In genomic region chr1:228490120-228491078, GRCh38 we compare ENCODE assay signal across 1 cellular context.
TF ChIP-seq lines count a peak whose summit lies in the region.

No MANE protein-coding gene starts in this region.

TF ChIP-seq in K562, 482 proteins besides CTCF, POLR2A, EP300 and RAD21 (continued from another document and continues in another):
- TF ChIP-seq ZBTB9 (CRISPR knock-in tag; IDR thresholded peaks at IDR 0.05) (peak; percentile 80), ZNF134 (CRISPR knock-in tag; conservative IDR thresholded peaks at IDR 0.05) (0 out of 2 replicates have a peak, but pooled peaks have one; percentile 27), ZBTB26 (CRISPR knock-in tag; IDR thresholded peaks at IDR 0.05) (peak; percentile 36; the same call in 1 of the 2 replicates), PATZ1 (CRISPR knock-in tag; IDR thresholded peaks at IDR 0.05; ENCODE audit: borderline replicate concordance) (0 out of 2 replicates have a peak, but pooled peaks have one; percentile 58), HOXB6 (CRISPR knock-in tag; IDR thresholded peaks at IDR 0.05; ENCODE audit: borderline replicate concordance) (0 out of 2 replicates have a peak, but pooled peaks have one; percentile 14), FOSL1 (tag; conservative IDR thresholded peaks at IDR 0.05) (peak; percentile 45; the same call in 1 of the 2 replicates), NR2C1 (IDR thresholded peaks at IDR 0.05) (no peak), NR2C1 (tag; IDR thresholded peaks at IDR 0.05) (peak; percentile 71), ZNF12 (CRISPR knock-in tag; IDR thresholded peaks at IDR 0.05) (no peak), JUND (IDR thresholded peaks at IDR 0.05; ENCODE audit: borderline replicate concordance, low read depth, low read length) (peak; percentile 96), JUND (tag; IDR thresholded peaks at IDR 0.05; ENCODE audit: borderline replicate concordance, low read depth, low read length) (peak; percentile 74; the same call in 2 of the 3 replicates), ZKSCAN3 (CRISPR knock-in tag; IDR thresholded peaks at IDR 0.05) (no peak), MITF (IDR thresholded peaks at IDR 0.05) (peak; percentile 49; the same call in 1 of the 2 replicates), REST (CRISPR knock-in tag; IDR thresholded peaks at IDR 0.05; ENCODE audit: low read depth) (peak; percentile 81; the same call in 1 of the 2 replicates), ZNF740 (CRISPR knock-in tag; IDR thresholded peaks at IDR 0.05) (peak; percentile 34; the same call in 1 of the 2 replicates), ZNF740 (tag; IDR thresholded peaks at IDR 0.05) (peak in 1 of 2 experiments; percentile 65; a peak in 1 of 4 replicates), PTRF (tag; IDR thresholded peaks at IDR 0.05) (peak; percentile 79), ZNF316 (IDR thresholded peaks at IDR 0.05) (peak; percentile 72; the same call in 1 of the 2 replicates), ID3 (CRISPR knock-in tag; IDR thresholded peaks at IDR 0.05) (no peak), ID3 (tag; IDR thresholded peaks at IDR 0.05) (peak; percentile 93), ZNF384 (IDR thresholded peaks at IDR 0.05; ENCODE audit: low read depth, low read length) (no peak), ZNF766 (CRISPR knock-in tag; conservative IDR thresholded peaks at IDR 0.05) (peak; percentile 96), NFRKB (IDR thresholded peaks at IDR 0.05; ENCODE audit: low read depth) (peak; percentile 81), ZFP1 (CRISPR knock-in tag; IDR thresholded peaks at IDR 0.05) (0 out of 2 replicates have a peak, but pooled peaks have one; percentile 54), SUPT5H (IDR thresholded peaks at IDR 0.05) (no peak), E2F5 (CRISPR knock-in tag; IDR thresholded peaks at IDR 0.05) (peak; percentile 76; the same call in 1 of the 2 replicates), IRF9 (tag; IDR thresholded peaks at IDR 0.05) (peak; percentile 97), ZNF311 (CRISPR knock-in tag; IDR thresholded peaks at IDR 0.05) (peak; percentile 90), MEF2D (tag; conservative IDR thresholded peaks at IDR 0.05; ENCODE audit: low read depth) (peak; percentile 79), GTF2E2 (tag; IDR thresholded peaks at IDR 0.05) (peak; percentile 42; the same call in 1 of the 2 replicates), POLR2H (tag; IDR thresholded peaks at IDR 0.05; ENCODE audit: low read depth) (peak; percentile 41), FOXJ3 (CRISPR knock-in tag; IDR thresholded peaks at IDR 0.05) (no peak), EWSR1 (IDR thresholded peaks at IDR 0.05; ENCODE audit: borderline replicate concordance, low read depth, partially characterized antibody) (no peak), FOXJ2 (tag; IDR thresholded peaks at IDR 0.05) (peak; percentile 92), SP1 (CRISPR knock-in tag; IDR thresholded peaks at IDR 0.05) (0 out of 2 replicates have a peak, but pooled peaks have one; percentile 18), RREB1 (CRISPR knock-in tag; IDR thresholded peaks at IDR 0.05) (peak; percentile 98), HINFP (tag; conservative IDR thresholded peaks at IDR 0.05; ENCODE audit: low read depth) (peak; percentile 81), GABPB2 (CRISPR knock-in tag; conservative IDR thresholded peaks at IDR 0.05) (peak; percentile 83; the same call in 1 of the 2 replicates), WHSC1 (IDR thresholded peaks at IDR 0.05; ENCODE audit: low read length) (peak; percentile 55)
